Comparison of ENCODE assay signal across 8 cellular contexts in the genomic region with DNA sequence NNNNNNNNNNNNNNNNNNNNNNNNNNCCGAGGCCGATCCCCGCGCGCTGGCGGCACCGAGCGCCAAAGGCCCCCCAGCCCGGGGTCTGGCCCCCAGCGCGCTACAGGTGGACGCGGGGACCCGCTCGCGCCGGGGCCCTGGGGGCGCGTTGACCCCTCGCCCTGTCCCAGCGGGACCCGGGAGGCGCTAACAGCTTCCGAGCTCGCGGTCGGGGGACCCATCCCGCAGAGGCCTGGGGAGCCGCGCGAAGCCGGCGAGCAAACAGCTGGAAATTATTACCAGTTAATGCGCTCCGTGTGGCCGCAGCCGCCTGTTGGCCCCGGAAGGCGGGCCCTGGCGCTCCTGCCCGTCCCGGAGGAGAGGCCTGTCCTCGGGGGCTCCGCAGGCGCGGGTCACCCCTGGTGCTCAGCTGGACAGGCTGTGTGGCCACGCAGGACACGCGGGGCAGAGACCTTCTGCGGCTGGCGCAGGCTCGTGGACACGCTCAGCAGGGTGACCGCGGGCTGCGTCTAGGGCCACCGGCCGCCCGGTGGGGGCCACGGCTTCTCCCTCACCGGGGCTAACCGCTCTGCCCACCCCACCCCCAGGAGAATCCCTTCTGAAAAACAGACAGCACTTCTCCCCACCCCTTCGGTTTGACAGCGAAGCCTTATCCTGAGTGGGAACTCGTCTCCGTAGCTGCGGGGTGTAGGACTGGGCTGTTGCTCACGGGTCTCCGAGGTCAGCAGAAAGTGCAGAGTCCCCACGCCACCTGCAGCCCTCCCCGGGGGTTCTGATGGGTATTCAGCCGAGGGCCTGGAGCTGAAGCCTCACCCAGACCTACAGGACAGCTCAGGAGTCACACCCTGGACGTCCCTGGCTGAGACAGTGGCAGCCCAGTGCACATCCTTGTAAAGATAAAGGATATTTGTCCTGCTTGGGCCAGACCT. TPM values are rescaled to one million over a fixed set of nuclear protein-coding genes. Genes with fewer than 3 reads are reported as not detected.
DNase-seq lines count a peak whose midpoint lies in the region; ATAC-seq, FAIRE-seq and TF ChIP-seq lines count a peak whose summit lies in the region.

No MANE protein-coding gene starts in this region.

- CTCF ChIA-PET in OCI-LY7 (lab: Charles Lee; ENCODE audit: unreplicated experiment), result no interaction called here

- no peaks in the 10 kb centered on the region for H3K27me3 ChIP-seq in body of pancreas
- H3K27me3 ChIP-seq in small intestine (ENCODE audit: control insufficient read depth in 2 of 2, insufficient read depth in 2 of 2, low read length in 2 of 2), result no peaks in the 10 kb centered on the region

- 13 to 24% methylated on average over 5 to 58 of the region's 73 CpGs for WGBS in body of pancreas, 2 donors
- 8 to 11% (median 10%) methylated on average over 60 to 67 of the region's 73 CpGs for WGBS in small intestine, 3 donors

- no peaks in the 10 kb centered on the region for H4K20me1 ChIP-seq in OCI-LY7 (ENCODE audit: insufficient read depth, low read length)

- H2AFZ ChIP-seq in OCI-LY7 (ENCODE audit: low read length), result no peak overlapping the region; the same call in 1 of the 2 replicates

- no peaks in the 10 kb centered on the region for H3K79me2 ChIP-seq in OCI-LY7 (ENCODE audit: insufficient read depth, low read depth, low read length)

- peak; percentile 48 for DNase-seq in CD1c-positive myeloid dendritic cell (ENCODE audit: extremely low spot score)
- peak; percentile 15 for DNase-seq in OCI-LY7 (ENCODE audit: low spot score)
- peak; percentile 51 to 70 (median 62) for DNase-seq in body of pancreas
- DNase-seq in small intestine, result peak; percentile 34
- DNase-seq in RCC 7860 (ENCODE audit: low spot score), result no peak
- DNase-seq in NCI-H146 treated with DMSO at 0.1 percent for 48 hours (lab: John Stamatoyannopoulos, UW; ENCODE audit: unreplicated experiment), result no peak

- H3K4me1 ChIP-seq in OCI-LY7 (ENCODE audit: insufficient read depth, low read length, poor library complexity, severe bottlenecking) (peaks cover 23% of the 10 kb centered on the region), body of pancreas (peaks cover 20% of the 10 kb centered on the region), small intestine (ENCODE audit: control insufficient read depth in 2 of 2, insufficient read depth in 1 of 2, low read depth in 1 of 2, low read length in 1 of 2) (no peaks in the 10 kb centered on the region)

- H3K27ac ChIP-seq in OCI-LY7 (ENCODE audit: low read depth, low read length, poor library complexity, severe bottlenecking), result no peak overlapping the region
- peak overlapping the region in 1 of 4 donors; percentile 59 for H3K27ac ChIP-seq in body of pancreas
- peak overlapping the region in 1 of 2 donors; percentile 31 for H3K27ac ChIP-seq in small intestine (ENCODE audit: low read depth in 1 of 2, low read length in 1 of 2)

- intact Hi-C loops in OCI-LY7 (cut with micrococcal nuclease; ENCODE audit: unreplicated experiment), result no loop called here
- intact Hi-C loops in body of pancreas (cut with DNase I), result no loop called here

- FAIRE-seq in small intestine (lab: Jason Lieb, UNC) (no peak), RCC 7860 (lab: Jason Lieb, UNC) (no peak)

- peak; percentile 78 for ATAC-seq in body of pancreas
- no peak for ATAC-seq in HG03457 (IDR thresholded peaks at IDR 0.05; ENCODE audit: unreplicated experiment)

- TF ChIP-seq CTCF in OCI-LY7 (conservative IDR thresholded peaks at IDR 0.05; ENCODE audit: low read length), result no peak
- peak in 1 of 7 experiments; percentile 29 for TF ChIP-seq CTCF in body of pancreas (IDR thresholded peaks at IDR 0.05)

- no peaks in the 10 kb centered on the region for H3K9me2 ChIP-seq in OCI-LY7 (ENCODE audit: insufficient read depth, low read length)

- POLR2A ChIA-PET in OCI-LY7 (lab: Charles Lee), result no interaction called here

- H3K4me3 ChIP-seq in OCI-LY7 (ENCODE audit: low read depth, low read length, poor library complexity, severe bottlenecking) (peak overlapping the region; percentile 52), body of pancreas (peak overlapping the region in 1 of 2 donors; percentile 27), iPS-18c (ENCODE audit: insufficient read depth, low read depth, low read length) (peak overlapping the region; percentile 50), small intestine (ENCODE audit: low read depth in 1 of 2, low read length in 2 of 2) (peak overlapping the region; percentile 41 to 46)

- H3K9me3 ChIP-seq in OCI-LY7 (ENCODE audit: low read length) (no peaks in the 10 kb centered on the region), body of pancreas (no peaks in the 10 kb centered on the region), iPS-18c (ENCODE audit: control insufficient read depth, insufficient read depth, low read length) (peaks cover 5% of the 10 kb centered on the region), small intestine (ENCODE audit: control insufficient read depth, low read depth) (no peaks in the 10 kb centered on the region)

- no peaks in the 10 kb centered on the region for H3K36me3 ChIP-seq in OCI-LY7 (ENCODE audit: insufficient read depth, low read length)
- no peaks in the 10 kb centered on the region for H3K36me3 ChIP-seq in body of pancreas (replicated peaks in 1 of 2; ENCODE audit: insufficient read depth in 1 of 2, low read depth in 2 of 2)
- H3K36me3 ChIP-seq in small intestine (ENCODE audit: control insufficient read depth in 2 of 2, insufficient read depth in 2 of 2, low read length in 2 of 2), result no peaks in the 10 kb centered on the region

- no TSS peak for BruUV-seq in OCI-LY7 (replicated peaks; lab: Mats Ljungman, UMichigan)

- TF ChIP-seq POLR2A in body of pancreas (IDR thresholded peaks at IDR 0.05), result no peak

- H3K4me2 ChIP-seq in OCI-LY7 (ENCODE audit: low read length), result peak overlapping the region; percentile 68

RNA-seq across cellular contexts. Expression of a gene that starts 45.6 kb away (rescaled TPM):
- 14.8 and 15.7 TPM in 2 replicates for total RNA-seq in OCI-LY7 (2014; rRNA removed; shearing (Covaris generic))
- total RNA-seq in OCI-LY7 (2022) (24.7 and 25.3 TPM in 2 replicates), body of pancreas (1 to 10 TPM; 4.4 to 5.9 TPM)
- polyA plus RNA-seq in small intestine, result 10 to 100 TPM in 1 of 3 donors, 1 to 10 TPM in 2; 2.0 to 11.6 (median 3.7) TPM

Comparison
In these comparisons a context has a peak if more than half of its experiments do, and no peak if none do; other contexts are left out.
1. DNase-seq: peak in CD1c-positive myeloid dendritic cell (single experiment), OCI-LY7 (single experiment), body of pancreas (4 of 4) and small intestine (single experiment); none in RCC 7860 (single experiment) and NCI-H146 treated with DMSO at 0.1 percent for 48 hours (single experiment).